19 cellular contexts compared by ENCODE assay signal in the genomic region with DNA sequence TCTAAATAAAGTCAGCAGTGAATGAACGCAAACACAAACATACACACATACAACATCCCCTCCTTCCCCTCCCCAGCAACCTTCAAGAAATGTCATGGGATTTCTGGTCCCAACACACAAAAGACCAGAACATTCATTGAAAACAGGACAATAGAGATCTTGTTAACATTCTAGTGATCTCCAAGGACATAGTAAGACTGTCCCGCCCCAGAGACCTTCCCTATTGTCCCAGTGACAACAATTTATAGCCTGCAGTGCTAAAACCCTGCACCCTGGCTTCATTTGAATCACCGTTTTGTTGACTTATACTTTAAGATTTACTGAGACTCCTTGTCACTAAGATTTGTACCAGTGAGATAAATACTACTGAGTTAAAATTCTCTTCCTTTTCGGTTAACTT.
"Had no signal": no experiment of that assay in that cellular context is flagged by ENCODE, and none has a peak within 500 bp of the region (broad histone marks: within the 10 kb centered on the region; RNA-seq: fewer than 3 reads in every experiment).

No MANE protein-coding gene starts in this region.

- H3K27ac Mint-ChIP-seq: activated T-helper 17 cell treated with anti-CD3 and anti-CD28 coated beads, Interleukin-2, amount 50 U/mL, for 72 hours; memory B cell; nephron; stimulated activated effector memory CD8-positive, alpha-beta T cell treated with anti-CD3 and anti-CD28 coated beads, Interleukin-12 subunit alpha, Interleukin-12 subunit beta, amount 100 ng/mL, for 72 hours; T-cell had no signal

- H3K36me3 ChIP-seq: brain microvascular endothelial cell, heart right ventricle, left ventricle myocardium inferior, ovary had no signal

- H3K4me1 ChIP-seq: heart right ventricle, left ventricle myocardium inferior had no signal

- H3K36me3 Mint-ChIP-seq: memory B cell; stimulated activated effector memory CD8-positive, alpha-beta T cell treated with anti-CD3 and anti-CD28 coated beads, Interleukin-12 subunit alpha, Interleukin-12 subunit beta, amount 100 ng/mL, for 72 hours; T-cell had no signal

- DNase-seq: activated CD4-positive, alpha-beta T cell treated with anti-CD3 and anti-CD28 coated beads, Interleukin-2, amount 50 U/mL, for 4 hours; activated CD4-positive, CD25-positive, alpha-beta regulatory T cell treated with anti-CD3 and anti-CD28 coated beads, Interleukin-2, amount 50 U/mL, for 72 hours; activated naive CD4-positive, alpha-beta T cell treated with Interleukin-2 at 50 U/mL for 16 hours; brain microvascular endothelial cell; effector CD8-positive, alpha-beta T cell; heart right ventricle; islet precursor cell; left ventricle myocardium inferior; ovary; stimulated activated CD4-positive, alpha-beta T cell treated with anti-CD3 and anti-CD28 coated beads, Interleukin-12 subunit alpha, Interleukin-12 subunit beta, amount 100 ng/mL, for 4 hours; stimulated activated CD4-positive, alpha-beta T cell treated with anti-CD3 and anti-CD28 coated beads, Interleukin-2, amount 100 ng/mL, for 24 hours; T-cell; T-helper 9 cell had no signal

- H3K4me3 Mint-ChIP-seq: activated T-helper 17 cell treated with anti-CD3 and anti-CD28 coated beads, Interleukin-2, amount 50 U/mL, for 72 hours; central memory CD8-positive, alpha-beta T cell; memory B cell; nephron; stimulated activated effector memory CD8-positive, alpha-beta T cell treated with anti-CD3 and anti-CD28 coated beads, Interleukin-12 subunit alpha, Interleukin-12 subunit beta, amount 100 ng/mL, for 72 hours; T-cell had no signal

- H3K4me3 ChIP-seq: coronary artery, heart right ventricle, left ventricle myocardium inferior, ovary had no signal

- H3K27me3 ChIP-seq: brain microvascular endothelial cell, heart right ventricle, ovary had no signal

- H3K4me1 Mint-ChIP-seq: activated T-helper 17 cell treated with anti-CD3 and anti-CD28 coated beads, Interleukin-2, amount 50 U/mL, for 72 hours; central memory CD8-positive, alpha-beta T cell; memory B cell; nephron; stimulated activated effector memory CD8-positive, alpha-beta T cell treated with anti-CD3 and anti-CD28 coated beads, Interleukin-12 subunit alpha, Interleukin-12 subunit beta, amount 100 ng/mL, for 72 hours; T-cell had no signal

- H3K9me3 ChIP-seq: heart right ventricle, left ventricle myocardium inferior, ovary had no signal

- H3K27ac ChIP-seq: brain microvascular endothelial cell, coronary artery, heart right ventricle, left ventricle myocardium inferior, ovary had no signal

- H3K9me3 Mint-ChIP-seq: activated T-helper 17 cell treated with anti-CD3 and anti-CD28 coated beads, Interleukin-2, amount 50 U/mL, for 72 hours; central memory CD8-positive, alpha-beta T cell; memory B cell; nephron; stimulated activated effector memory CD8-positive, alpha-beta T cell treated with anti-CD3 and anti-CD28 coated beads, Interleukin-12 subunit alpha, Interleukin-12 subunit beta, amount 100 ng/mL, for 72 hours; T-cell had no signal

- ATAC-seq: activated T-helper 17 cell treated with anti-CD3 and anti-CD28 coated beads, Interleukin-2, amount 50 U/mL, for 72 hours; heart right ventricle; stimulated activated effector memory CD8-positive, alpha-beta T cell treated with anti-CD3 and anti-CD28 coated beads, Interleukin-12 subunit alpha, Interleukin-12 subunit beta, amount 100 ng/mL, for 72 hours; T-cell had no signal

- H3K27me3 Mint-ChIP-seq: activated T-helper 17 cell treated with anti-CD3 and anti-CD28 coated beads, Interleukin-2, amount 50 U/mL, for 72 hours; central memory CD8-positive, alpha-beta T cell had no signal
